Comparison of ENCODE assay signal across 8 cellular contexts in the genomic region with DNA sequence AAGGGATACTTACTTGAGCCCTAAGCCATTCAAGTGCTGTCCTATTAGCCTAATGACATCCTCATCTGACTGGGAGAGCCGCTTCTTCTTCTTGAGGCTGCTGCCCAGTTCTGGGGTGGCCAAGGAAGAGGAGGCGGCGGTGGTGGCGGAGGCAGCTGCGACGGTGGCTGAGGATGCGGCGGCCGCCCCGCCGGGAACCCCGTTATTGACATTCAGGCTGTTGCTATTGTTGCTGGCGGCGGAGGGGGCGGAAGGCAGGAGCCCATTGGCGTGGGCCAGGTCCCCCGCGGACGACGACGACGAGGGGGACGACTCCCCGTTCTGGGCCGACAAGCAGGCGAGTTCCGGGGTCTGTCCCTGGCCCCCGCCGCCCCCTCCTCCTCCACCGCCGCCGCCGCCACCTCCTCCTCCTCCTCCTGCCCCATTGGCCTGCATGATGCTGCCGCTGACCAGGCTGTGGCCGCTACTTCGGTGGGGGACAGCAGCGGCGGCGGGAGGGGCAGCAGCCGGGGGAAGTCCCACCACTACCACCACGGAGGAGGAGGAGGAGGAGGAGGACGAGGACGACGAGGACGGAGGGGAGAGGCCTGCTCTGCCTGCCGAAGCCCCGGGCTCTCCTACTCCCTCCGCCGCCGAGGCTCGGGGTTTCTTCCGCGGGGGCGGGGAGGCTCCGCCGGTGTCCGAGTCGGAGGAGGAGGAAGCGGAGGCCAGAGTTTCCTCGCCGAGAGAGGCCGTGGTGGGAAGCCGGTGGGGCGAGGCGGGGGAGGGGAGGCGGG. TPM values are rescaled to one million over a fixed set of nuclear protein-coding genes. Genes with fewer than 3 reads are reported as not detected.
DNase-seq lines count a peak whose midpoint lies in the region; ATAC-seq and TF ChIP-seq lines count a peak whose summit lies in the region.

No MANE protein-coding gene starts in this region.

- H3K27me3 Mint-ChIP-seq in T-helper 1 cell treated with Interleukin-12 subunit alpha and Interleukin-12 subunit beta and Interleukin-4 antibody, amounts not matched to agents 30 μg/mL and 1 μg/mL, for 36 hours (ENCODE audit: low read depth) = no peaks in the 10 kb centered on the region
- H3K27me3 Mint-ChIP-seq in brain = peaks cover 8% of the 10 kb centered on the region

- H3K36me3 Mint-ChIP-seq in T-helper 1 cell treated with Interleukin-12 subunit alpha and Interleukin-12 subunit beta and Interleukin-4 antibody, amounts not matched to agents 30 μg/mL and 1 μg/mL, for 36 hours (ENCODE audit: low read depth) = peaks cover 25% of the 10 kb centered on the region
- H3K36me3 Mint-ChIP-seq in brain = peaks cover 19% of the 10 kb centered on the region

- H3K4me1 Mint-ChIP-seq in T-helper 1 cell treated with Interleukin-12 subunit alpha and Interleukin-12 subunit beta and Interleukin-4 antibody, amounts not matched to agents 30 μg/mL and 1 μg/mL, for 36 hours (ENCODE audit: low read depth) = peaks cover 43% of the 10 kb centered on the region
- peaks cover 62% of the 10 kb centered on the region for H3K4me1 Mint-ChIP-seq in brain

- H3K4me3 ChIP-seq in AG09309 (ENCODE audit: control insufficient read depth, low read depth, low read length) = peak overlapping the region; percentile 92
- H3K4me3 ChIP-seq in iPS-20b (ENCODE audit: low read length) = peak overlapping the region; percentile 93
- peak overlapping the region; percentile 89 for H3K4me3 ChIP-seq in skeletal muscle satellite cell (ENCODE audit: low read length)

- peak overlapping the region; percentile 85 for H3K4me3 Mint-ChIP-seq in T-helper 1 cell treated with Interleukin-12 subunit alpha and Interleukin-12 subunit beta and Interleukin-4 antibody, amounts not matched to agents 30 μg/mL and 1 μg/mL, for 36 hours
- H3K4me3 Mint-ChIP-seq in brain = peak overlapping the region; percentile 87 to 95 (median 91)

- peak overlapping the region; percentile 82 for H3K27ac Mint-ChIP-seq in T-helper 1 cell treated with Interleukin-12 subunit alpha and Interleukin-12 subunit beta and Interleukin-4 antibody, amounts not matched to agents 30 μg/mL and 1 μg/mL, for 36 hours
- peak overlapping the region; percentile 94 to 98 (median 94) for H3K27ac Mint-ChIP-seq in brain

- no peak for TF ChIP-seq CTCF in AG09309 (IDR thresholded peaks at IDR 0.05; ENCODE audit: control insufficient read depth, insufficient read depth, low read depth, low read length, missing control alignments)
- TF ChIP-seq CTCF in brain (conservative IDR thresholded peaks at IDR 0.05) = no peak

- DNase-seq in AG09309 (ENCODE audit: low read depth) (no peak), NCI-H1048 (lab: John Stamatoyannopoulos, UW) (no peak)

- H3K9me3 Mint-ChIP-seq in T-helper 1 cell treated with Interleukin-12 subunit alpha and Interleukin-12 subunit beta and Interleukin-4 antibody, amounts not matched to agents 30 μg/mL and 1 μg/mL, for 36 hours = no peaks in the 10 kb centered on the region
- H3K9me3 Mint-ChIP-seq in brain = no peaks in the 10 kb centered on the region

- H3K9me3 ChIP-seq in iPS-20b (ENCODE audit: insufficient read depth, low read depth, low read length) (no peaks in the 10 kb centered on the region), skeletal muscle satellite cell (replicated peaks; ENCODE audit: low read length) (no peaks in the 10 kb centered on the region)

- ATAC-seq in HG02759 (IDR thresholded peaks at IDR 0.05; ENCODE audit: unreplicated experiment) (peak; percentile 7), HG03039 (IDR thresholded peaks at IDR 0.05; ENCODE audit: unreplicated experiment) (no peak)

- H3K36me3 ChIP-seq in iPS-20b (ENCODE audit: insufficient read depth, low read depth, low read length) (peaks cover 42% of the 10 kb centered on the region), skeletal muscle satellite cell (ENCODE audit: insufficient read depth, low read length) (peaks cover 14% of the 10 kb centered on the region)

- H3K27me3 ChIP-seq in iPS-20b (ENCODE audit: insufficient read depth, low read length) (no peaks in the 10 kb centered on the region), skeletal muscle satellite cell (ENCODE audit: control insufficient read depth, insufficient read depth, low read length) (no peaks in the 10 kb centered on the region)

- H3K9ac ChIP-seq in iPS-20b (ENCODE audit: low read depth, low read length) (peak overlapping the region; percentile 52; the same call in 1 of the 2 replicates), skeletal muscle satellite cell (ENCODE audit: low read depth, low read length) (peak overlapping the region; percentile 86)

- H3K4me1 ChIP-seq in iPS-20b (ENCODE audit: insufficient read depth, low read length) (peaks cover 13% of the 10 kb centered on the region), skeletal muscle satellite cell (ENCODE audit: control insufficient read depth, insufficient read depth, low read length) (peaks cover 37% of the 10 kb centered on the region)

- H3K27ac ChIP-seq in iPS-20b (ENCODE audit: low read length) = no peak overlapping the region

- H3K4me2 ChIP-seq in skeletal muscle satellite cell (ENCODE audit: low read length) = peak overlapping the region; percentile 89

RNA-seq across cellular contexts. Expression of gene WDR26, which starts 0.7 kb away (rescaled TPM):
- 34.3 TPM for polyA plus RNA-seq in brain (ENCODE audit: insufficient read depth, low read depth, low replicate concordance)
- 43.0 and 47.4 TPM in 2 replicates for total RNA-seq in skeletal muscle satellite cell (2012; rRNA removed)
